23 cellular contexts compared by ENCODE assay signal in the genomic region with DNA sequence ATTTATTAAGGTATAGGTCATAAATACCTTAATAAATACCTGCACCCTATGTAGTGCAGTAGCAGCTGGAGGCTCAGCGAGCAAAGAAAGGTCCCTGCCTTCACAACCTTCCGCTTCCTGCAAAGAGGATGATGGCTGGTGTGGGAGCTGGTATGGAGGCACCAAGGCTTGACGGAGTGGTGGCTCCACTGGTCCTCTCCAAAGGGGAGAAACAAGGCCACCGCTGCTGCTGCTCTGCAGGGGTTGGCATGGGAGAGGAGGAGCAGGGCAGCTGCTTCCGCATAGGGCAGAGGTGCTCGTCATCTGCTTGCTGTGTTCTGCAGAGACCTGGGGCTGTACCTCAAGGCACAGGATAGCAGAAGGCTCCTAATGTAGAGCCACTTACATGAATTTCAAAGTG. TPM values are rescaled to one million over a fixed set of nuclear protein-coding genes. Genes with fewer than 3 reads are reported as not detected.
DNase-seq lines count a peak whose midpoint lies in the region; ATAC-seq and TF ChIP-seq lines count a peak whose summit lies in the region.
"Had no signal": no experiment of that assay in that cellular context is flagged by ENCODE, and none has a peak within 500 bp of the region (broad histone marks: within the 10 kb centered on the region; RNA-seq: fewer than 3 reads in every experiment).

No MANE protein-coding gene starts in this region.

- intact Hi-C loops in breast epithelium (cut with DNase I; ENCODE audit: low total_unique reads) = no loop called here
- intact Hi-C loops in mucosa of descending colon (cut with DNase I, micrococcal nuclease) = no loop called here
- intact Hi-C loops in Caco-2 (cut with micrococcal nuclease; ENCODE audit: unreplicated experiment) = no loop called here

- no peaks in the 10 kb centered on the region for H4K20me1 ChIP-seq in SK-N-SH (ENCODE audit: insufficient read depth)

- H3K36me3 ChIP-seq in SK-N-SH (replicated peaks in 1 of 2; ENCODE audit: control insufficient read depth in 1 of 2, insufficient read depth in 2 of 2, low read length in 1 of 2) = peaks cover 79 to 84% of the 10 kb centered on the region in 2 experiments
- H3K36me3 ChIP-seq in breast epithelium = no peaks in the 10 kb centered on the region
- no peaks in the 10 kb centered on the region for H3K36me3 ChIP-seq in mucosa of descending colon (ENCODE audit: low read depth)
- peaks cover 92% of the 10 kb centered on the region for H3K36me3 ChIP-seq in thoracic aorta
- no peaks in the 10 kb centered on the region; the same call in none of the 2 replicates for H3K36me3 ChIP-seq in Caco-2 (ENCODE audit: control insufficient read depth, insufficient read depth, low read length)

- H3K9me3 ChIP-seq in SK-N-SH (peaks cover 9% of the 10 kb centered on the region; the same call in 1 of the 2 replicates), breast epithelium (peaks cover 0 to 7% of the 10 kb centered on the region in 2 donors), mucosa of descending colon (peaks cover 15% of the 10 kb centered on the region), thoracic aorta (no peaks in the 10 kb centered on the region), Caco-2 (no peaks in the 10 kb centered on the region)
- H3K9me3 ChIP-seq: BE2C, thyroid gland had no signal

- CTCF ChIA-PET in SK-N-SH (lab: Yijun Ruan, JAX) = interaction anchor here (3.7 kb wide), 1 partner anchor 258 kb away, joined by 12 read pairs; no protein-coding TSS in a partner anchor
- CTCF ChIA-PET in Caco-2 (lab: Charles Lee) = no interaction called here

- H3K4me2 ChIP-seq in SK-N-SH = no peak overlapping the region

- no peaks in the 10 kb centered on the region for H3K4me1 Mint-ChIP-seq in Caco-2 (ENCODE audit: low read depth, unreplicated experiment)
- H3K4me1 Mint-ChIP-seq in activated T-cell treated with anti-CD3 and anti-CD28 coated beads, Interleukin-2, amount 50 U/mL, for 4 hours (ENCODE audit: low read depth) = no peaks in the 10 kb centered on the region
- H3K4me1 Mint-ChIP-seq: central memory CD8-positive, alpha-beta T cell had no signal

- no peaks in the 10 kb centered on the region for H3K79me2 ChIP-seq in SK-N-SH (ENCODE audit: insufficient read depth)

- H3K4me3 ChIP-seq in SK-N-SH (ENCODE audit: low read depth in 2 of 2, low read length in 1 of 2) (no peak overlapping the region), breast epithelium (no peak overlapping the region), mucosa of descending colon (no peak overlapping the region), thoracic aorta (no peak overlapping the region), Caco-2 (ENCODE audit: low read depth, low read length) (no peak overlapping the region)
- H3K4me3 ChIP-seq: thyroid gland had no signal

- H3K9me2 ChIP-seq in SK-N-SH = no peaks in the 10 kb centered on the region

- no peak overlapping the region for H2AFZ ChIP-seq in SK-N-SH (ENCODE audit: low read depth)

- no peak for TF ChIP-seq EP300 in SK-N-SH (IDR thresholded peaks at IDR 0.05; ENCODE audit: borderline replicate concordance in 1 of 2, low read depth in 1 of 2, low read length in 1 of 2)

- H3K27ac Mint-ChIP-seq in Caco-2 (ENCODE audit: unreplicated experiment) = no peak overlapping the region
- H3K27ac Mint-ChIP-seq: activated CD8-positive, alpha-beta T cell treated with anti-CD3 and anti-CD28 coated beads, Interleukin-2, amount 10 ng/mL, durations not matched to agents 7 days and 5 days; natural killer cell treated with Interleukin-12 subunit alpha and Interleukin-12 subunit beta and Interleukin-15 and Interleukin-18, amount 100 ng/mL, for 72 hours; stimulated activated naive B cell treated with anti-CD40 and anti-IgM and Interleukin-4, amounts not matched to agents 10 μg/mL and 1 μg/mL and 100 μg/mL, for 72 hours had no signal

- no peak for TF ChIP-seq POLR2A in breast epithelium (IDR thresholded peaks at IDR 0.05)

- H3K36me3 Mint-ChIP-seq in Caco-2 (ENCODE audit: insufficient read depth, unreplicated experiment) = peaks cover 69% of the 10 kb centered on the region
- peaks cover 19% of the 10 kb centered on the region for H3K36me3 Mint-ChIP-seq in activated T-cell treated with anti-CD3 and anti-CD28 coated beads, Interleukin-2, amount 50 U/mL, for 4 hours (ENCODE audit: insufficient read depth)

- peaks cover 7% of the 10 kb centered on the region for H3K9me3 Mint-ChIP-seq in Caco-2 (ENCODE audit: unreplicated experiment)
- H3K9me3 Mint-ChIP-seq in activated T-cell treated with anti-CD3 and anti-CD28 coated beads, Interleukin-2, amount 50 U/mL, for 4 hours = peaks cover 13% of the 10 kb centered on the region
- H3K9me3 Mint-ChIP-seq: central memory CD8-positive, alpha-beta T cell; natural killer cell treated with Interleukin-12 subunit alpha and Interleukin-12 subunit beta and Interleukin-15 and Interleukin-18, amount 100 ng/mL, for 72 hours had no signal

- H3K4me1 ChIP-seq in SK-N-SH (ENCODE audit: control insufficient read depth in 1 of 2, insufficient read depth in 2 of 2, low read depth in 1 of 2, low read length in 1 of 2) (no peaks in the 10 kb centered on the region), breast epithelium (no peaks in the 10 kb centered on the region), mucosa of descending colon (ENCODE audit: low read depth) (no peaks in the 10 kb centered on the region), thoracic aorta (ENCODE audit: control insufficient read depth in 1 of 2, low read depth in 2 of 2) (peaks cover 0 to 32% of the 10 kb centered on the region in 2 donors), Caco-2 (no peaks in the 10 kb centered on the region)
- H3K4me1 ChIP-seq: BE2C, thyroid gland had no signal

- 98% methylated on average over 6 of the region's 6 CpGs for WGBS in SK-N-SH (ENCODE audit: low lambda C conversion rate)

- ATAC-seq in SK-N-SH treated with all-trans-retinoic acid at 6 μM for 48 hours (0 out of 3 replicates have a peak, but pooled peaks have one; percentile 11), mucosa of descending colon (peak; percentile 10), thoracic aorta (ENCODE audit: insufficient number of reproducible peaks, low FRiP score, low read depth) (no peak)
- ATAC-seq in activated T-cell treated with anti-CD3 and anti-CD28 coated beads, Interleukin-2, amount 50 U/mL, for 4 hours = no peak
- ATAC-seq: activated CD8-positive, alpha-beta T cell treated with anti-CD3 and anti-CD28 coated beads, Interleukin-2, amount 10 ng/mL, durations not matched to agents 7 days and 5 days; stimulated activated naive B cell treated with anti-CD40 and anti-IgM and Interleukin-4, amounts not matched to agents 10 μg/mL and 1 μg/mL and 100 μg/mL, for 72 hours had no signal

- no peak for TF ChIP-seq CTCF in SK-N-SH (IDR thresholded peaks at IDR 0.05)
- TF ChIP-seq CTCF in breast epithelium (IDR thresholded peaks at IDR 0.05) = no peak
- no peak for TF ChIP-seq CTCF in mucosa of descending colon (IDR thresholded peaks at IDR 0.05)
- no peak for TF ChIP-seq CTCF in thoracic aorta (IDR thresholded peaks at IDR 0.05)
- TF ChIP-seq CTCF in Caco-2 (IDR thresholded peaks at IDR 0.05; ENCODE audit: insufficient read depth in 1 of 2, low read depth in 1 of 2, low read length in 1 of 2, severe bottlenecking in 1 of 2, unreplicated experiment in 1 of 2) = no peak

- DNase-seq in SK-N-SH (no peak), breast epithelium (ENCODE audit: low spot score in 2 of 2) (no peak), mucosa of descending colon (no peak), thoracic aorta (ENCODE audit: low spot score) (no peak), Caco-2 (no peak), NCI-H1092 treated with DMSO at 0.1 percent for 48 hours (lab: John Stamatoyannopoulos, UW) (no peak)
- no peak for DNase-seq in activated T-cell treated with anti-CD3 and anti-CD28 coated beads, Interleukin-2, amount 50 U/mL, for 4 hours
- DNase-seq: activated CD4-positive, CD25-positive, alpha-beta regulatory T cell; activated CD8-positive, alpha-beta T cell treated with anti-CD3 and anti-CD28 coated beads, Interleukin-2, amount 10 ng/mL, durations not matched to agents 7 days and 5 days; activated T-cell treated with anti-CD3 and anti-CD28 coated beads, Interleukin-2, amount 50 U/mL, for 1 hour; BE2C; COR-L47; KG1; NCI-H187 treated with DMSO at 0.1 percent for 48 hours; NCI-H2227 treated with DMSO at 0.1 percent for 48 hours; NCI-H774; stimulated activated CD4-positive, alpha-beta T cell treated with anti-CD3 and anti-CD28 coated beads, Interleukin-2, amount 100 ng/mL, for 24 hours; stimulated activated naive B cell treated with anti-CD40 and anti-IgM and Interleukin-4, amounts not matched to agents 10 μg/mL and 1 μg/mL and 100 μg/mL, for 72 hours; thyroid gland had no signal

- peak overlapping the region in 1 of 2 experiments; percentile 26; a peak in 2 of 4 replicates for H3K27ac ChIP-seq in SK-N-SH (ENCODE audit: low read depth in 2 of 2, low read length in 1 of 2)
- H3K27ac ChIP-seq in breast epithelium = peak overlapping the region; percentile 60 to 70
- H3K27ac ChIP-seq in thoracic aorta = peak overlapping the region; percentile 54 to 63
- H3K27ac ChIP-seq: 22Rv1, thyroid gland had no signal

- H3F3A ChIP-seq in SK-N-SH (replicated peaks; ENCODE audit: insufficient read depth) = peaks cover 18% of the 10 kb centered on the region

- POLR2A ChIA-PET in SK-N-SH (lab: Yijun Ruan, JAX) (no interaction called here), Caco-2 (lab: Charles Lee) (no interaction called here)

- H3K9ac ChIP-seq in SK-N-SH = no peak overlapping the region

- no peaks in the 10 kb centered on the region for H3K27me3 Mint-ChIP-seq in Caco-2 (ENCODE audit: insufficient read depth, unreplicated experiment)
- no peaks in the 10 kb centered on the region for H3K27me3 Mint-ChIP-seq in activated T-cell treated with anti-CD3 and anti-CD28 coated beads, Interleukin-2, amount 50 U/mL, for 4 hours (ENCODE audit: low read depth)
- H3K27me3 Mint-ChIP-seq: central memory CD8-positive, alpha-beta T cell; natural killer cell treated with Interleukin-12 subunit alpha and Interleukin-12 subunit beta and Interleukin-15 and Interleukin-18, amount 100 ng/mL, for 72 hours; stimulated activated naive B cell treated with anti-CD40 and anti-IgM and Interleukin-4, amounts not matched to agents 10 μg/mL and 1 μg/mL and 100 μg/mL, for 72 hours had no signal

- no peak overlapping the region for H3K4me3 Mint-ChIP-seq in Caco-2 (ENCODE audit: unreplicated experiment)
- no peak overlapping the region for H3K4me3 Mint-ChIP-seq in activated T-cell treated with anti-CD3 and anti-CD28 coated beads, Interleukin-2, amount 50 U/mL, for 4 hours
- H3K4me3 Mint-ChIP-seq: activated CD8-positive, alpha-beta T cell treated with anti-CD3 and anti-CD28 coated beads, Interleukin-2, amount 10 ng/mL, durations not matched to agents 7 days and 5 days; central memory CD8-positive, alpha-beta T cell; natural killer cell treated with Interleukin-12 subunit alpha and Interleukin-12 subunit beta and Interleukin-15 and Interleukin-18, amount 100 ng/mL, for 72 hours; stimulated activated naive B cell treated with anti-CD40 and anti-IgM and Interleukin-4, amounts not matched to agents 10 μg/mL and 1 μg/mL and 100 μg/mL, for 72 hours had no signal

- BruUV-seq in Caco-2 (replicated peaks; lab: Mats Ljungman, UMichigan) = no TSS peak

- no peak for TF ChIP-seq RAD21 in SK-N-SH (IDR thresholded peaks at IDR 0.05; ENCODE audit: low read length)

- H3K27me3 ChIP-seq in SK-N-SH (ENCODE audit: insufficient read depth) (no peaks in the 10 kb centered on the region), breast epithelium (no peaks in the 10 kb centered on the region), thoracic aorta (replicated peaks; ENCODE audit: insufficient read depth) (no peaks in the 10 kb centered on the region), Caco-2 (replicated peaks; ENCODE audit: control insufficient read depth, insufficient read depth, low read length) (no peaks in the 10 kb centered on the region)
- H3K27me3 ChIP-seq: BE2C, thyroid gland had no signal

RNA-seq across cellular contexts. Expression of a gene that starts 52.8 kb away (rescaled TPM):
- 49.5 and 58.6 TPM in 2 replicates for polyA plus RNA-seq in SK-N-SH (2012; rRNA removed)
- polyA plus RNA-seq in SK-N-SH (2012; cell fraction: cytosol; rRNA removed) = 45.2 and 46.2 TPM in 2 replicates
- polyA plus RNA-seq in SK-N-SH (2012; cell fraction: nucleus; rRNA removed) = 66.3 and 89.2 TPM in 2 replicates
- 10 to 100 TPM; 51.1 to 80.6 (median 61.4) TPM for total RNA-seq in breast epithelium
- 10 to 100 TPM; 57.5 to 80.5 (median 63.6) TPM for total RNA-seq in mucosa of descending colon
- 100 to 1,000 TPM; 110 to 113 TPM for total RNA-seq in thoracic aorta
- total RNA-seq in Caco-2 (2022) = 32.2 and 32.3 TPM in 2 replicates
- total RNA-seq in activated T-cell treated with anti-CD3 and anti-CD28 coated beads, Interleukin-2, amount 50 U/mL, for 4 hours = 10 to 100 TPM; 49.0 to 51.7 (median 51.4) TPM

Comparison
In these comparisons a context has a peak if more than half of its experiments do, and no peak if none do; other contexts are left out.
1. ATAC-seq: peak in SK-N-SH treated with all-trans-retinoic acid at 6 μM for 48 hours (single experiment) and mucosa of descending colon (single experiment); none in thoracic aorta (single experiment) and activated T-cell treated with anti-CD3 and anti-CD28 coated beads, Interleukin-2, amount 50 U/mL, for 4 hours (0 of 2).